27 cellular contexts compared by ENCODE assay signal in genomic region chr3:88369337-88369736, GRCh38.
"Had no signal": no experiment of that assay in that cellular context is flagged by ENCODE, and none has a peak within 500 bp of the region (broad histone marks: within the 10 kb centered on the region; RNA-seq: fewer than 3 reads in every experiment).

No MANE protein-coding gene starts in this region.

- H3K9me3 Mint-ChIP-seq: activated CD4-positive, alpha-beta T cell treated with anti-CD3 and anti-CD28 coated beads, Interleukin-2, amount 10 ng/mL, durations not matched to agents 24 days and 14 days had no signal

- H3K4me3 ChIP-seq: Peyer's patch had no signal

- ATAC-seq: activated naive CD4-positive, alpha-beta T cell treated with anti-CD3 and anti-CD28 coated beads, Interleukin-2, amount 50 U/mL, for 72 hours; activated naive CD8-positive, alpha-beta T cell treated with anti-CD3 and anti-CD28 coated beads, Interleukin-2, amount 50 U/mL, for 24 hours; activated T-cell treated with anti-CD3 and anti-CD28 coated beads, Interleukin-2, amount 50 U/mL, for 4 hours; T-helper 17 cell had no signal

- H3K27ac ChIP-seq: Peyer's patch, RWPE1 had no signal

- H3K4me3 Mint-ChIP-seq: activated B cell treated with CpG ODN at 0.5 μM for 24 hours; activated CD4-positive, alpha-beta memory T cell treated with anti-CD3 and anti-CD28 coated beads for 36 hours; activated CD4-positive, alpha-beta T cell treated with anti-CD3 and anti-CD28 coated beads, Interleukin-2, amount 10 ng/mL, durations not matched to agents 24 days and 14 days; activated naive CD8-positive, alpha-beta T cell treated with anti-CD3 and anti-CD28 coated beads, Interleukin-2, amount 50 U/mL, for 24 hours; activated T-cell treated with anti-CD3 and anti-CD28 coated beads, Interleukin-2, amount 50 U/mL, for 4 hours; central memory CD8-positive, alpha-beta T cell; IgD-negative memory B cell; T-helper 17 cell had no signal

- H3K4me1 ChIP-seq: Peyer's patch had no signal

- H3K36me3 ChIP-seq: Peyer's patch had no signal

- DNase-seq: activated B cell treated with CpG ODN at 0.5 μM for 24 hours; activated CD4-positive, alpha-beta memory T cell treated with anti-CD3 and anti-CD28 coated beads for 36 hours; activated CD4-positive, alpha-beta T cell treated with anti-CD3 and anti-CD28 coated beads for 1 hour; activated CD4-positive, alpha-beta T cell treated with anti-CD3 and anti-CD28 coated beads, Interleukin-2, amount 10 ng/mL, durations not matched to agents 24 days and 14 days; activated CD8-positive, alpha-beta memory T cell treated with anti-CD3 and anti-CD28 coated beads for 24 hours; activated effector memory CD4-positive, alpha-beta T cell treated with anti-CD3 and anti-CD28 coated beads, Interleukin-2, amount 50 U/mL, for 16 hours; activated naive CD4-positive, alpha-beta T cell treated with Interleukin-2 at 50 U/mL for 16 hours; activated naive CD8-positive, alpha-beta T cell treated with anti-CD3 and anti-CD28 coated beads, Interleukin-2, amount 50 U/mL, for 24 hours; activated T-cell treated with anti-CD3 and anti-CD28 coated beads, Interleukin-2, amount 50 U/mL, for 4 hours; amygdala; KG1; NCI-H1092; NCI-H1417; NCI-H1930; NCI-H2171; NCI-H2227 treated with DMSO at 0.1 percent for 48 hours; NCI-H526 treated with DMSO at 0.1 percent for 48 hours; NCI-H82; NK-92 treated with Interleukin-12 subunit alpha and Interleukin-12 subunit beta, amount 100 ng/mL, for 24 hours; Peyer's patch; SHP77 treated with DMSO at 0.1 percent for 48 hours; T-helper 17 cell; T1000 had no signal

- H3K27ac Mint-ChIP-seq: activated B cell treated with CpG ODN at 0.5 μM for 24 hours; activated CD4-positive, alpha-beta memory T cell treated with anti-CD3 and anti-CD28 coated beads for 36 hours; activated CD4-positive, alpha-beta T cell treated with anti-CD3 and anti-CD28 coated beads, Interleukin-2, amount 10 ng/mL, durations not matched to agents 24 days and 14 days; activated naive CD4-positive, alpha-beta T cell treated with anti-CD3 and anti-CD28 coated beads, Interleukin-2, amount 50 U/mL, for 72 hours; activated naive CD8-positive, alpha-beta T cell treated with anti-CD3 and anti-CD28 coated beads, Interleukin-2, amount 50 U/mL, for 24 hours; IgD-negative memory B cell; T-helper 17 cell had no signal

- H3K27me3 ChIP-seq: Peyer's patch had no signal

- H3K4me1 Mint-ChIP-seq: activated B cell treated with CpG ODN at 0.5 μM for 24 hours; activated CD4-positive, alpha-beta T cell treated with anti-CD3 and anti-CD28 coated beads, Interleukin-2, amount 10 ng/mL, durations not matched to agents 24 days and 14 days; activated naive CD8-positive, alpha-beta T cell treated with anti-CD3 and anti-CD28 coated beads, Interleukin-2, amount 50 U/mL, for 24 hours; central memory CD8-positive, alpha-beta T cell; IgD-negative memory B cell; T-helper 17 cell had no signal

- H3K9me3 ChIP-seq: Peyer's patch had no signal

- H3K27me3 Mint-ChIP-seq: activated B cell treated with CpG ODN at 0.5 μM for 24 hours; activated CD4-positive, alpha-beta memory T cell treated with anti-CD3 and anti-CD28 coated beads for 36 hours; activated CD4-positive, alpha-beta T cell treated with anti-CD3 and anti-CD28 coated beads, Interleukin-2, amount 10 ng/mL, durations not matched to agents 24 days and 14 days; activated naive CD8-positive, alpha-beta T cell treated with anti-CD3 and anti-CD28 coated beads, Interleukin-2, amount 50 U/mL, for 24 hours; central memory CD8-positive, alpha-beta T cell; IgD-negative memory B cell; T-helper 17 cell had no signal
